In the genomic region with DNA sequence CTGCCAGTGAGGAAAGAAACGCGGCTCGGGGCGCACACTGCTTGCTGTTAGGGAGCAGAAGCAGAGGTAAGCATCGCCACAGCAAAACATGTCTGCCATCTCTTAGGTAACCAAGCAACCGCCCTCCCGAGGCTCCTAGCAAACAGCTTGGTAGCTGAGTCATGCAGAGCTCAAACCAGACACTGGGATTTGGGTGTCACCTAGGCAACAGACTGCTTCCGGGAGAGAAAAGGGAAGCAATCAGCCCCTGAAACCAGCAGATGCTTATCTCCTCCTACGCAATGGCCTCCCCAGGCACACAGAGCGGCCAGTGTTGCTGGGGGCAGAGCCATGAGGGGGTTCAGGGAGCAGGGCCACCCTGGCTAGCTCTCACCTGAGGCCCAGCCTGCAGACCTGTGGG, we compare ENCODE assay signal across 9 cellular contexts. TPM values are rescaled to one million over a fixed set of nuclear protein-coding genes. Genes with fewer than 3 reads are reported as not detected.
DNase-seq lines count a peak whose midpoint lies in the region; ATAC-seq, FAIRE-seq and TF ChIP-seq lines count a peak whose summit lies in the region.
"Not testable (repeated sequence)": the region's sequence is repeated elsewhere in the genome, so short reads cannot be mapped to it uniquely, and the experiment has no call there.
"Had no signal": no experiment of that assay in that cellular context is flagged by ENCODE, and none has a peak within 500 bp of the region (broad histone marks: within the 10 kb centered on the region; RNA-seq: fewer than 3 reads in every experiment).

No MANE protein-coding gene starts in this region.

- not testable (repeated sequence) for TF ChIP-seq CTCF in parathyroid adenoma (IDR thresholded peaks at IDR 0.05); vagina (IDR thresholded peaks at IDR 0.05)

- not testable (repeated sequence) for DNase-seq in GM18507 (ENCODE audit: extremely low spot score, insufficient read length, low read depth); vagina (ENCODE audit: extremely low spot score in 2 of 2)
- DNase-seq in Kasumi-1 (lab: John Stamatoyannopoulos, UW) = peak; percentile 35 to 46
- peak; percentile 25 for DNase-seq in SKM-1 treated with dmso at 0.1 percent for 144 hours (lab: John Stamatoyannopoulos, UW; ENCODE audit: unreplicated experiment)
- DNase-seq in activated T-helper 9 cell treated with anti-CD3 and anti-CD28 coated beads, Interleukin-2, amount 50 U/mL, for 16 hours (ENCODE audit: low read depth) = peak; percentile 35
- peak; percentile 59 for DNase-seq in fibroblast of peridontal ligament (ENCODE audit: extremely low read depth)

- H3K4me3 ChIP-seq in parathyroid adenoma (ENCODE audit: low read depth, low read length) = not testable (repeated sequence)
- peak overlapping the region; percentile 54 to 61 for H3K4me3 ChIP-seq in vagina

- not testable (repeated sequence) for H3K4me1 ChIP-seq in parathyroid adenoma, vagina

- H3K79me2 ChIP-seq in parathyroid adenoma = not testable (repeated sequence)

- H3K9ac ChIP-seq in parathyroid adenoma = not testable (repeated sequence)

- not testable (repeated sequence) for H3K36me3 ChIP-seq in parathyroid adenoma (ENCODE audit: control insufficient read depth, insufficient read depth, low read length)
- H3K36me3 ChIP-seq in vagina = peaks cover 0 to 25% of the 10 kb centered on the region in 2 donors

- peak overlapping the region; percentile 96 for H3K27ac ChIP-seq in parathyroid adenoma
- not testable (repeated sequence) for H3K27ac ChIP-seq in vagina

- H3K9me3 ChIP-seq in parathyroid adenoma (ENCODE audit: control insufficient read depth, low read length); vagina: not testable (repeated sequence)

- not testable (repeated sequence) for H2AFZ ChIP-seq in parathyroid adenoma

- ATAC-seq in HG02623 (IDR thresholded peaks at IDR 0.05; ENCODE audit: unreplicated experiment) = peak; percentile 62

- peak; percentile 100 for FAIRE-seq in GM18507 (lab: Jason Lieb, UNC)

- TF ChIP-seq POLR2A in vagina (IDR thresholded peaks at IDR 0.05) = not testable (repeated sequence)

- intact Hi-C loops in vagina (cut with DNase I) = not testable (repeated sequence)

- not testable (repeated sequence) for H3K27me3 ChIP-seq in parathyroid adenoma (ENCODE audit: control insufficient read depth, insufficient read depth, low read length); vagina

- not testable (repeated sequence) for H3K4me2 ChIP-seq in parathyroid adenoma (ENCODE audit: low read length)

RNA-seq across cellular contexts. Expression of gene IDS, which starts 1.7 kb away (rescaled TPM):
- total RNA-seq in vagina = 66.0 TPM

RNA-seq across cellular contexts. Expression of gene EOLA1, which starts 37.4 kb away (rescaled TPM):
- total RNA-seq in vagina = 9.8 TPM

RNA-seq across cellular contexts. Expression of gene HSFX3, which starts 46.3 kb away (rescaled TPM):
- not detected for total RNA-seq in vagina
- total RNA-seq: T-helper 2 cell treated with Interferon-gamma antibody and Interleukin-4, amounts not matched to agents 100 ng/mL and 5 ng/mL, for 36 hours had no signal
